13 cellular contexts compared by ENCODE assay signal in genomic region chr5:87195616-87196015, GRCh38.
DNase-seq lines count a peak whose midpoint lies in the region; ATAC-seq and TF ChIP-seq lines count a peak whose summit lies in the region.
"Had no signal": no experiment of that assay in that cellular context is flagged by ENCODE, and none has a peak within 500 bp of the region (broad histone marks: within the 10 kb centered on the region; RNA-seq: fewer than 3 reads in every experiment).

No MANE protein-coding gene starts in this region.

- no peaks in the 10 kb centered on the region for H3K4me1 ChIP-seq in breast epithelium
- H3K4me1 ChIP-seq in adipocyte (ENCODE audit: control insufficient read depth, insufficient read depth, low read length): peaks cover 21% of the 10 kb centered on the region
- peaks cover 0 to 6% of the 10 kb centered on the region in 2 donors for H3K4me1 ChIP-seq in aorta (ENCODE audit: control insufficient read depth in 1 of 2, insufficient read depth in 2 of 2, low read length in 2 of 2)
- no peaks in the 10 kb centered on the region for H3K4me1 ChIP-seq in uterus

- H3K27me3 Mint-ChIP-seq in MCF 10A (ENCODE audit: insufficient read depth, unreplicated experiment): no peaks in the 10 kb centered on the region
- H3K27me3 Mint-ChIP-seq: activated naive CD4-positive, alpha-beta T cell treated with anti-CD3 and anti-CD28 coated beads, Interleukin-2, amount 10 ng/mL, durations not matched to agents 7 days and 5 days had no signal

- H3K27me3 ChIP-seq in breast epithelium (no peaks in the 10 kb centered on the region), adipocyte (replicated peaks; ENCODE audit: control insufficient read depth, insufficient read depth, low read length) (no peaks in the 10 kb centered on the region), aorta (ENCODE audit: control insufficient read depth in 1 of 2, insufficient read depth in 2 of 2, low read length in 1 of 2) (no peaks in the 10 kb centered on the region), uterus (no peaks in the 10 kb centered on the region)
- H3K27me3 ChIP-seq: spleen had no signal

- no peak for TF ChIP-seq CTCF in MCF 10A (IDR thresholded peaks at IDR 0.05; ENCODE audit: unreplicated experiment)
- TF ChIP-seq CTCF in breast epithelium (IDR thresholded peaks at IDR 0.05): no peak
- no peak for TF ChIP-seq CTCF in fibroblast of villous mesenchyme (IDR thresholded peaks at IDR 0.05; ENCODE audit: insufficient read depth, low read depth, low read length)
- no peak for TF ChIP-seq CTCF in uterus (IDR thresholded peaks at IDR 0.05)

- ATAC-seq in aorta (ENCODE audit: low FRiP score) (no peak), GM18909 (IDR thresholded peaks at IDR 0.05; ENCODE audit: poor library complexity, unreplicated experiment) (no peak)
- ATAC-seq: left ventricle myocardium superior had no signal

- H3K27ac Mint-ChIP-seq in MCF 10A (ENCODE audit: low read depth, unreplicated experiment): peak overlapping the region; percentile 83
- H3K27ac Mint-ChIP-seq: activated naive CD4-positive, alpha-beta T cell treated with anti-CD3 and anti-CD28 coated beads, Interleukin-2, amount 10 ng/mL, durations not matched to agents 7 days and 5 days had no signal

- POLR2A ChIA-PET in MCF 10A (lab: Yijun Ruan, JAX): interaction anchor here (1.0 kb wide), 1 partner anchor 73 kb away, joined by 4 read pairs; no protein-coding TSS in a partner anchor

- H3K4me3 ChIP-seq in breast epithelium (no peak overlapping the region), adipocyte (ENCODE audit: low read length) (peak overlapping the region; percentile 41), fibroblast of villous mesenchyme (ENCODE audit: low read depth, low read length) (no peak overlapping the region), aorta (ENCODE audit: low read length in 2 of 2) (no peak overlapping the region), uterus (no peak overlapping the region)
- H3K4me3 ChIP-seq: spleen had no signal

- CTCF ChIA-PET in MCF 10A (lab: Yijun Ruan, JAX): interaction anchor here (0.6 kb wide), 1 partner anchor 181 kb away, joined by 3 read pairs; no protein-coding TSS in a partner anchor

- H3K9me3 ChIP-seq in breast epithelium (no peaks in the 10 kb centered on the region), adipocyte (ENCODE audit: control insufficient read depth, low read length) (no peaks in the 10 kb centered on the region), aorta (ENCODE audit: control insufficient read depth, low read length) (no peaks in the 10 kb centered on the region), uterus (no peaks in the 10 kb centered on the region)

- H3K9ac ChIP-seq in adipocyte (ENCODE audit: low read length): peak overlapping the region; percentile 47

- H3K4me1 Mint-ChIP-seq in MCF 10A (ENCODE audit: insufficient read depth, unreplicated experiment): peaks cover 15% of the 10 kb centered on the region

- intact Hi-C loops in MCF 10A (cut with micrococcal nuclease) (no loop called here), breast epithelium (cut with DNase I; ENCODE audit: low total_unique reads) (no loop called here), aorta (cut with DNase I) (no loop called here), uterus (cut with DNase I; ENCODE audit: low total_unique reads) (no loop called here)

- H3K4me3 Mint-ChIP-seq in MCF 10A (ENCODE audit: unreplicated experiment): no peak overlapping the region
- H3K4me3 Mint-ChIP-seq: activated naive CD4-positive, alpha-beta T cell treated with anti-CD3 and anti-CD28 coated beads, Interleukin-2, amount 10 ng/mL, durations not matched to agents 7 days and 5 days had no signal

- no peaks in the 10 kb centered on the region for H3K36me3 Mint-ChIP-seq in MCF 10A (ENCODE audit: insufficient read depth, unreplicated experiment)
- H3K36me3 Mint-ChIP-seq: activated naive CD4-positive, alpha-beta T cell treated with anti-CD3 and anti-CD28 coated beads, Interleukin-2, amount 10 ng/mL, durations not matched to agents 7 days and 5 days had no signal

- no TSS peak for BruUV-seq in MCF 10A (replicated peaks; lab: Mats Ljungman, UMichigan)

- H3K9me3 Mint-ChIP-seq in MCF 10A (ENCODE audit: unreplicated experiment): no peaks in the 10 kb centered on the region

- H3K36me3 ChIP-seq in breast epithelium (no peaks in the 10 kb centered on the region), adipocyte (ENCODE audit: control insufficient read depth, insufficient read depth, low read length, severe bottlenecking) (no peaks in the 10 kb centered on the region), aorta (ENCODE audit: control insufficient read depth in 1 of 2, insufficient read depth in 2 of 2, low read length in 1 of 2) (no peaks in the 10 kb centered on the region), uterus (no peaks in the 10 kb centered on the region)
- H3K36me3 ChIP-seq: spleen had no signal

- 25 to 28% methylated on average over 3 of the region's 3 CpGs for whole genome bisulfite sequencing in aorta, 2 donors

- H3K27ac ChIP-seq in breast epithelium (no peak overlapping the region), aorta (ENCODE audit: low read depth in 1 of 2, low read length in 2 of 2) (peak overlapping the region; percentile 10 to 91), uterus (no peak overlapping the region)

- DNase-seq in MCF 10A (ENCODE audit: unreplicated experiment) (no peak), breast epithelium (ENCODE audit: low spot score in 2 of 2) (no peak), adipocyte (ENCODE audit: low read depth) (peak; percentile 18), fibroblast of villous mesenchyme (ENCODE audit: low read depth) (peak; percentile 6), aorta (no peak), uterus (no peak)
- no peak for DNase-seq in stimulated activated naive CD4-positive, alpha-beta T cell treated with Interleukin-2 at 50 U/mL for 16 hours (lab: John Stamatoyannopoulos, UW)
- DNase-seq: activated naive CD4-positive, alpha-beta T cell treated with anti-CD3 and anti-CD28 coated beads, Interleukin-2, amount 10 ng/mL, durations not matched to agents 7 days and 5 days; GOT3; left ventricle myocardium superior; spleen; T-helper 9 cell had no signal

- no peak for TF ChIP-seq POLR2A in breast epithelium (IDR thresholded peaks at IDR 0.05)
- no peak for TF ChIP-seq POLR2A in uterus (IDR thresholded peaks at IDR 0.05)

Comparison
In these comparisons a context has a peak if more than half of its experiments do, and no peak if none do; other contexts are left out.
1. DNase-seq: peak in adipocyte (single experiment) and fibroblast of villous mesenchyme (single experiment); none in MCF 10A (single experiment), breast epithelium (0 of 2), aorta (0 of 2), stimulated activated naive CD4-positive, alpha-beta T cell treated with Interleukin-2 at 50 U/mL for 16 hours (single experiment) and uterus (0 of 2).
2. H3K27ac ChIP-seq: peak in aorta (2 of 2); none in breast epithelium (0 of 2) and uterus (0 of 2).